9 cellular contexts compared by ENCODE assay signal in the genomic region with DNA sequence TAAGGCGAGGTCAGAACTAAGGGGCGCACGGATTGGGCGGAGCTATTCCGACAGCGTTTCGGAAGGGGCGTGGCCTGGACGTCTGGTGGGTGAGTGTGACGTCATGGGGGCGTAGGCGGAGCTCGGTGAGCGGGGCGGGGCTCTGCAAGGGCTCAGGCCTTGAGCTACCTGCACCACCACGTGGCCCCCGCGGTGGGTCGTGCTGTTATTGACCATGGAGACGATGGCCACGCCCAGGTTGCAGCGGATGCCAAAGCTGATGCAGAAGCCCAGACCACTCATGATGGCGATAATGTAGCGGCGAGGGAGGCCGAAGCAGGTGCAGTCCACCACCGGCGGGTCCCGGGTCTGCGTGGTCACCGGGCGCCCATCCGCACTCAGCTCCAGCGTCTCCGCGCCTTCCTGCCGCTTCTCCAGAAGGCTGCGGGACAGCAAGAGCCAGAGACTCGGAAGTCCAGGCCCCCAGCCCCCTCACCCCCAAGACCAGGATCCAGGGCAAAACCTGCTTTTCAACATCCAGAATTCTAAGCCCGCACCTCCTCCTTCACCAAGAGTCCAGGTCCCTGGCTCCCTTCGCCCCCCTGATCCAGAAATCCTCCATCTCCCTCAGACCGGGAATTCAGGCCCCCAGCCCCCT. TPM values are rescaled to one million over a fixed set of nuclear protein-coding genes. Genes with fewer than 3 reads are reported as not detected.
DNase-seq lines count a peak whose midpoint lies in the region; ATAC-seq and TF ChIP-seq lines count a peak whose summit lies in the region.
"Had no signal": no experiment of that assay in that cellular context is flagged by ENCODE, and none has a peak within 500 bp of the region (broad histone marks: within the 10 kb centered on the region; RNA-seq: fewer than 3 reads in every experiment).

No MANE protein-coding gene starts in this region.

- no peak overlapping the region for H3K27ac ChIP-seq in iPS-20b (ENCODE audit: low read length)
- no peak overlapping the region for H3K27ac ChIP-seq in upper lobe of right lung

- H3K4me1 ChIP-seq in iPS-20b (ENCODE audit: insufficient read depth, low read length) = peaks cover 4% of the 10 kb centered on the region; the same call in 1 of the 2 replicates
- no peaks in the 10 kb centered on the region for H3K4me1 ChIP-seq in upper lobe of right lung

- no peak overlapping the region for H3K9ac ChIP-seq in iPS-20b (ENCODE audit: low read depth, low read length)

- intact Hi-C loops in upper lobe of right lung (cut with DNase I) = no loop called here

- H3K36me3 ChIP-seq in iPS-20b (ENCODE audit: insufficient read depth, low read depth, low read length) (no peaks in the 10 kb centered on the region), upper lobe of right lung (no peaks in the 10 kb centered on the region)

- H3K36me3 Mint-ChIP-seq in activated T-cell treated with anti-CD3 and anti-CD28 coated beads, Interleukin-2, amount 50 U/mL, for 24 hours (ENCODE audit: low read depth) = no peaks in the 10 kb centered on the region

- no peak overlapping the region for H3K4me3 Mint-ChIP-seq in activated T-cell treated with anti-CD3 and anti-CD28 coated beads, Interleukin-2, amount 50 U/mL, for 24 hours

- H3K9me3 ChIP-seq in iPS-20b (ENCODE audit: insufficient read depth, low read depth, low read length) (no peaks in the 10 kb centered on the region), upper lobe of right lung (no peaks in the 10 kb centered on the region)

- H3K9me3 Mint-ChIP-seq in activated T-cell treated with anti-CD3 and anti-CD28 coated beads, Interleukin-2, amount 50 U/mL, for 24 hours = no peaks in the 10 kb centered on the region

- DNase-seq in activated effector memory CD4-positive, alpha-beta T cell treated with anti-CD3 and anti-CD28 coated beads, Interleukin-2, amount 50 U/mL, for 16 hours = peak; percentile 81
- no peak for DNase-seq in activated effector memory CD4-positive, alpha-beta T cell treated with Interleukin-2 at 50 U/mL for 16 hours
- DNase-seq in activated T-cell treated with anti-CD3 and anti-CD28 coated beads, Interleukin-2, amount 50 U/mL, for 24 hours = peak; percentile 73
- no peak for DNase-seq in upper lobe of right lung
- DNase-seq in NCI-H446 (lab: John Stamatoyannopoulos, UW) = no peak
- DNase-seq in SKM-1 (lab: John Stamatoyannopoulos, UW; ENCODE audit: unreplicated experiment) = no peak

- TF ChIP-seq CTCF in upper lobe of right lung (IDR thresholded peaks at IDR 0.05) = no peak

- H3K27me3 ChIP-seq in iPS-20b (ENCODE audit: insufficient read depth, low read length) (peaks cover 99% of the 10 kb centered on the region), upper lobe of right lung (peaks cover 88% of the 10 kb centered on the region)

- ATAC-seq in upper lobe of right lung = peak; percentile 11
- no peak for ATAC-seq in HG03439 (IDR thresholded peaks at IDR 0.05; ENCODE audit: unreplicated experiment)

- H3K4me1 Mint-ChIP-seq in activated T-cell treated with anti-CD3 and anti-CD28 coated beads, Interleukin-2, amount 50 U/mL, for 24 hours (ENCODE audit: low read depth) = peaks cover 28% of the 10 kb centered on the region

- no peak overlapping the region for H3K27ac Mint-ChIP-seq in activated T-cell treated with anti-CD3 and anti-CD28 coated beads, Interleukin-2, amount 50 U/mL, for 24 hours

- H3K4me3 ChIP-seq in iPS-20b (ENCODE audit: low read length) (peak overlapping the region; percentile 47; the same call in 1 of the 2 replicates), upper lobe of right lung (no peak overlapping the region)

- H3K27me3 Mint-ChIP-seq in activated T-cell treated with anti-CD3 and anti-CD28 coated beads, Interleukin-2, amount 50 U/mL, for 24 hours = peaks cover 93% of the 10 kb centered on the region

RNA-seq across cellular contexts. Expression of a gene that starts 4.8 kb away (rescaled TPM):
- total RNA-seq in upper lobe of right lung = 0.69 TPM

RNA-seq across cellular contexts. Expression of a gene that starts 11.3 kb away (rescaled TPM):
- total RNA-seq in upper lobe of right lung = not detected
- total RNA-seq: lower leg skin had no signal

RNA-seq across cellular contexts. Expression of a gene that starts 13.3 kb away (rescaled TPM):
- not detected for total RNA-seq in upper lobe of right lung
- total RNA-seq: lower leg skin had no signal

RNA-seq across cellular contexts. Expression of a gene that starts 15.1 kb away (rescaled TPM):
- total RNA-seq in upper lobe of right lung = 64.2 TPM

RNA-seq across cellular contexts. Expression of a gene that starts 16.5 kb away (rescaled TPM):
- 32.3 TPM for total RNA-seq in upper lobe of right lung

Comparison
In these comparisons a context has a peak if more than half of its experiments do, and no peak if none do; other contexts are left out.
1. DNase-seq: peak in activated effector memory CD4-positive, alpha-beta T cell treated with anti-CD3 and anti-CD28 coated beads, Interleukin-2, amount 50 U/mL, for 16 hours (single experiment) and activated T-cell treated with anti-CD3 and anti-CD28 coated beads, Interleukin-2, amount 50 U/mL, for 24 hours (single experiment); none in activated effector memory CD4-positive, alpha-beta T cell treated with Interleukin-2 at 50 U/mL for 16 hours (single experiment), upper lobe of right lung (single experiment), NCI-H446 (0 of 2) and SKM-1 (single experiment).